8 cellular contexts compared by ENCODE assay signal in the genomic region with DNA sequence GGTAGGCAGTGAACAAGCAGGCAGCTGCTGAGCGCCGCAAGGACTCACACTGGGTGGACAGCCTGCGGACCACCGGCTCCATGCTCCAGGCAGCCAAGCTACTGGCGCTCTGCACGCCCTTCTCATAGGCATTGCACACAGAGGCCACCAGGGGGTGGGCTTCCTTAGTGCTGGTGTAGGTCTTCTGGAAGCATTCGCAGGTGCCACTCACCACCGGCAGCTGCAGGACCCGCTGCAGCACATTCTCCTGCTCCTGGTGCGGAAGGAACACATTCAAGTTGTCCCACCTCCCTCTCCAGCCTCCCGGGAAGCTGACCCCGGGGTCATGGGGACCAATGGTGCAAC. TPM values are rescaled to one million over a fixed set of nuclear protein-coding genes. Genes with fewer than 3 reads are reported as not detected.
A peak's percentile ranks its signal among the peaks of the same experiment; 100 is the strongest.
DNase-seq lines count a peak whose midpoint lies in the region; ATAC-seq and TF ChIP-seq lines count a peak whose summit lies in the region.

No MANE protein-coding gene starts in this region.

- ATAC-seq in HG03342 (IDR thresholded peaks at IDR 0.05; ENCODE audit: unreplicated experiment) (no peak), GM18907 (IDR thresholded peaks at IDR 0.05; ENCODE audit: unreplicated experiment) (no peak), GM18873 (IDR thresholded peaks at IDR 0.05; ENCODE audit: low FRiP score, unreplicated experiment) (no peak)

- peak; percentile 40 for DNase-seq in stimulated activated CD4-positive, alpha-beta T cell treated with anti-CD3 and anti-CD28 coated beads, Interleukin-15, amount 100 ng/mL, for 24 hours
- DNase-seq in stimulated activated CD4-positive, alpha-beta T cell treated with anti-CD3 and anti-CD28 coated beads, Interleukin-4, amount 100 ng/mL, for 4 hours, result no peak
- peak; percentile 68 for DNase-seq in germinal center (ENCODE audit: low spot score)
- DNase-seq in MG63, result no peak

- no peaks in the 10 kb centered on the region for H3K9me3 ChIP-seq in MG63

- H3K4me3 ChIP-seq in MG63, result no peak overlapping the region

- H3K36me3 ChIP-seq in MG63, result no peaks in the 10 kb centered on the region

- no peaks in the 10 kb centered on the region for H3K27me3 ChIP-seq in MG63

TF ChIP-seq in PFSK-1, 5 proteins besides CTCF, POLR2A, EP300 and RAD21:
- TF ChIP-seq SIN3A (IDR thresholded peaks at IDR 0.05; ENCODE audit: borderline replicate concordance, insufficient read depth, low read length) (no peak), POLR2AphosphoS5 (IDR thresholded peaks at IDR 0.05; ENCODE audit: low read depth, low read length) (no peak), FOXP2 (optimal IDR thresholded peaks at IDR 0.05; ENCODE audit: borderline replicate concordance, extremely low read depth, extremely low read length, insufficient read depth) (peak; percentile 31), TAF1 (IDR thresholded peaks at IDR 0.05; ENCODE audit: borderline replicate concordance, insufficient read depth, low read length) (no peak)
- TF ChIP-seq, protein P1, sequence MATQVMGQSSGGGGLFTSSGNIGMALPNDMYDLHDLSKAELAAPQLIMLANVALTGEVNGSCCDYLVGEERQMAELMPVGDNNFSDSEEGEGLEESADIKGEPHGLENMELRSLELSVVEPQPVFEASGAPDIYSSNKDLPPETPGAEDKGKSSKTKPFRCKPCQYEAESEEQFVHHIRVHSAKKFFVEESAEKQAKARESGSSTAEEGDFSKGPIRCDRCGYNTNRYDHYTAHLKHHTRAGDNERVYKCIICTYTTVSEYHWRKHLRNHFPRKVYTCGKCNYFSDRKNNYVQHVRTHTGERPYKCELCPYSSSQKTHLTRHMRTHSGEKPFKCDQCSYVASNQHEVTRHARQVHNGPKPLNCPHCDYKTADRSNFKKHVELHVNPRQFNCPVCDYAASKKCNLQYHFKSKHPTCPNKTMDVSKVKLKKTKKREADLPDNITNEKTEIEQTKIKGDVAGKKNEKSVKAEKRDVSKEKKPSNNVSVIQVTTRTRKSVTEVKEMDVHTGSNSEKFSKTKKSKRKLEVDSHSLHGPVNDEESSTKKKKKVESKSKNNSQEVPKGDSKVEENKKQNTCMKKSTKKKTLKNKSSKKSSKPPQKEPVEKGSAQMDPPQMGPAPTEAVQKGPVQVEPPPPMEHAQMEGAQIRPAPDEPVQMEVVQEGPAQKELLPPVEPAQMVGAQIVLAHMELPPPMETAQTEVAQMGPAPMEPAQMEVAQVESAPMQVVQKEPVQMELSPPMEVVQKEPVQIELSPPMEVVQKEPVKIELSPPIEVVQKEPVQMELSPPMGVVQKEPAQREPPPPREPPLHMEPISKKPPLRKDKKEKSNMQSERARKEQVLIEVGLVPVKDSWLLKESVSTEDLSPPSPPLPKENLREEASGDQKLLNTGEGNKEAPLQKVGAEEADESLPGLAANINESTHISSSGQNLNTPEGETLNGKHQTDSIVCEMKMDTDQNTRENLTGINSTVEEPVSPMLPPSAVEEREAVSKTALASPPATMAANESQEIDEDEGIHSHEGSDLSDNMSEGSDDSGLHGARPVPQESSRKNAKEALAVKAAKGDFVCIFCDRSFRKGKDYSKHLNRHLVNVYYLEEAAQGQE (IDR thresholded peaks at IDR 0.05; ENCODE audit: insufficient read depth in 1 of 2, low read depth in 2 of 2, low read length in 2 of 2), result no peak

RNA-seq across cellular contexts. Expression of a gene that starts 6.0 kb away (rescaled TPM):
- not detected for polyA plus RNA-seq in PFSK-1 (2012; ENCODE audit: insufficient read length, low read depth)
- total RNA-seq in MG63 (2014; rRNA removed; shearing (Covaris generic); ENCODE audit: low replicate concordance), result 0.13 and 0.17 TPM in 2 replicates

RNA-seq across cellular contexts. Expression of a gene that starts 17.4 kb away (rescaled TPM):
- polyA plus RNA-seq in PFSK-1 (2012; ENCODE audit: insufficient read length, low read depth), result not detected
- total RNA-seq in MG63 (2014; rRNA removed; shearing (Covaris generic); ENCODE audit: low replicate concordance), result 18.3 and 18.4 TPM in 2 replicates

RNA-seq across cellular contexts. Expression of a gene that starts 17.5 kb away (rescaled TPM):
- polyA plus RNA-seq in PFSK-1 (2012; ENCODE audit: insufficient read length, low read depth), result not detected
- 0.13 TPM in 1 of 2 replicates, not detected in the other for total RNA-seq in MG63 (2014; rRNA removed; shearing (Covaris generic); ENCODE audit: low replicate concordance)

RNA-seq across cellular contexts. Expression of a gene that starts 17.9 kb away (rescaled TPM):
- polyA plus RNA-seq in PFSK-1 (2012; ENCODE audit: insufficient read length, low read depth), result 7.1 TPM
- 27.4 and 42.1 TPM in 2 replicates for total RNA-seq in MG63 (2014; rRNA removed; shearing (Covaris generic); ENCODE audit: low replicate concordance)

Comparison
In these comparisons a context has a peak if more than half of its experiments do, and no peak if none do; other contexts are left out.
1. DNase-seq: peak in stimulated activated CD4-positive, alpha-beta T cell treated with anti-CD3 and anti-CD28 coated beads, Interleukin-15, amount 100 ng/mL, for 24 hours (single experiment) and germinal center (single experiment); none in stimulated activated CD4-positive, alpha-beta T cell treated with anti-CD3 and anti-CD28 coated beads, Interleukin-4, amount 100 ng/mL, for 4 hours (0 of 2) and MG63 (single experiment).